ENCODE assay signal across 15 cellular contexts in genomic region chr20:37343994-37344355, GRCh38. TPM values are rescaled to one million over a fixed set of nuclear protein-coding genes. Genes with fewer than 3 reads are reported as not detected.
DNase-seq lines count a peak whose midpoint lies in the region; ATAC-seq and TF ChIP-seq lines count a peak whose summit lies in the region.
"Had no signal": no experiment of that assay in that cellular context is flagged by ENCODE, and none has a peak within 500 bp of the region (broad histone marks: within the 10 kb centered on the region; RNA-seq: fewer than 3 reads in every experiment).

No MANE protein-coding gene starts in this region.

- no peak overlapping the region for H3T11ph ChIP-seq in H9 (ENCODE audit: low read length)

- peaks cover 22% of the 10 kb centered on the region for H4K20me1 ChIP-seq in BLaER1
- H4K20me1 ChIP-seq in osteoblast (ENCODE audit: insufficient read depth, low read length), result peaks cover 18% of the 10 kb centered on the region
- H4K20me1 ChIP-seq in H9 (ENCODE audit: control insufficient read depth, insufficient read depth, insufficient read length), result no peaks in the 10 kb centered on the region

- H3K14ac ChIP-seq in H9 (ENCODE audit: insufficient read depth, low read length), result no peak overlapping the region

- H2BK15ac ChIP-seq in H9 (ENCODE audit: low read depth, low read length), result no peak overlapping the region

- no peak overlapping the region for H4K8ac ChIP-seq in H9 (replicated peaks; ENCODE audit: insufficient read length, low read depth, low read length)

- no peaks in the 10 kb centered on the region for H3K79me1 ChIP-seq in H9 (ENCODE audit: insufficient read depth, low read depth, low read length, poor library complexity, severe bottlenecking)

- H3K4ac ChIP-seq in H9 (ENCODE audit: low read depth, low read length), result no peak overlapping the region

- H3K4me1 ChIP-seq in BLaER1, result peaks cover 50% of the 10 kb centered on the region
- H3K4me1 ChIP-seq in duodenal mucosa (ENCODE audit: control insufficient read depth in 1 of 2, insufficient read depth in 2 of 2, low read length in 2 of 2), result peaks cover 49 to 51% of the 10 kb centered on the region in 2 donors
- H3K4me1 ChIP-seq in osteoblast (ENCODE audit: insufficient read depth, low read length), result peaks cover 8% of the 10 kb centered on the region
- H3K4me1 ChIP-seq in H9 (ENCODE audit: insufficient read depth, low read length), result no peaks in the 10 kb centered on the region

- H3K27ac Mint-ChIP-seq in IgD-negative memory B cell, result peak overlapping the region in 2 of 3 donors; percentile 62 to 68
- H3K27ac Mint-ChIP-seq in H9, result no peak overlapping the region
- H3K27ac Mint-ChIP-seq: activated CD4-positive, alpha-beta T cell treated with anti-CD3 and anti-CD28 coated beads for 36 hours had no signal

- TF ChIP-seq CTCF in osteoblast (IDR thresholded peaks at IDR 0.05; ENCODE audit: extremely low read depth, low read depth, low read length) (no peak), H9 (conservative IDR thresholded peaks at IDR 0.05) (no peak)

- H4K5ac ChIP-seq in H9 (ENCODE audit: insufficient read length, low read depth, low read length), result no peak overlapping the region

- no peak overlapping the region for H3K23ac ChIP-seq in H9 (ENCODE audit: insufficient read length, low read depth, low read length)

- H3K9me3 Mint-ChIP-seq in IgD-negative memory B cell, result no peaks in the 10 kb centered on the region
- no peaks in the 10 kb centered on the region; a peak in 1 of 5 replicates for H3K9me3 Mint-ChIP-seq in H9

- H3K56ac ChIP-seq in H9 (ENCODE audit: insufficient read length, low read depth, low read length), result no peak overlapping the region

- H3K4me1 Mint-ChIP-seq in IgD-negative memory B cell (peaks cover 11 to 12% (median 11%) of the 10 kb centered on the region in 3 donors), H9 (peaks cover 26 to 30% of the 10 kb centered on the region in 2 experiments)

- H2AK5ac ChIP-seq in H9 (ENCODE audit: insufficient read length, low read length), result no peak overlapping the region

- no peak overlapping the region for H2AFZ ChIP-seq in osteoblast (ENCODE audit: low read length)
- H2AFZ ChIP-seq in H9 (ENCODE audit: low read length), result no peak overlapping the region

- H3K36me3 Mint-ChIP-seq in IgD-negative memory B cell, result no peaks in the 10 kb centered on the region
- H3K36me3 Mint-ChIP-seq in H9 (ENCODE audit: insufficient read depth in 1 of 3, low read depth in 3 of 3), result peaks cover 0 to 9% (median 4%) of the 10 kb centered on the region in 3 experiments; a peak in 3 of 7 replicates

- H3K18ac ChIP-seq in H9 (ENCODE audit: insufficient read length, low read depth, low read length), result no peak overlapping the region

- H3K36me3 ChIP-seq in BLaER1 (no peaks in the 10 kb centered on the region), duodenal mucosa (ENCODE audit: control insufficient read depth in 1 of 2, insufficient read depth in 2 of 2, low read length in 2 of 2) (no peaks in the 10 kb centered on the region), osteoblast (ENCODE audit: insufficient read depth, low read length) (no peaks in the 10 kb centered on the region)
- H3K36me3 ChIP-seq: ascending aorta had no signal

- H2BK120ac ChIP-seq in H9 (ENCODE audit: low read depth, low read length, poor library complexity, severe bottlenecking), result no peak overlapping the region

- H3K9me3 ChIP-seq in BLaER1 (no peaks in the 10 kb centered on the region), duodenal mucosa (ENCODE audit: control insufficient read depth in 1 of 2, low read length in 2 of 2) (no peaks in the 10 kb centered on the region), osteoblast (ENCODE audit: low read depth, low read length) (no peaks in the 10 kb centered on the region), H9 (ENCODE audit: control insufficient read depth, low read depth, low read length) (no peaks in the 10 kb centered on the region)
- H3K9me3 ChIP-seq: ascending aorta, testis had no signal

- H3K27ac ChIP-seq in BLaER1, result no peak overlapping the region
- peak overlapping the region; percentile 76 for H3K27ac ChIP-seq in duodenal mucosa (ENCODE audit: low read depth, low read length)
- no peak overlapping the region for H3K27ac ChIP-seq in osteoblast (ENCODE audit: low read depth, low read length)
- H3K27ac ChIP-seq in H9 (ENCODE audit: insufficient read length, low read depth, low read length), result no peak overlapping the region
- H3K27ac ChIP-seq: ascending aorta, dorsolateral prefrontal cortex had no signal

- DNase-seq in osteoblast (ENCODE audit: insufficient read length, low spot score, missing footprints), result peak; percentile 83
- DNase-seq in COLO829 (ENCODE audit: low spot score), result no peak
- no peak for DNase-seq in H9
- DNase-seq in NCI-H524 treated with DMSO at 0.1 percent for 48 hours (lab: John Stamatoyannopoulos, UW), result no peak
- DNase-seq: activated CD4-positive, alpha-beta T cell treated with anti-CD3 and anti-CD28 coated beads for 36 hours; activated T-cell treated with anti-CD3 and anti-CD28 coated beads, Interleukin-2, amount 50 U/mL, for 48 hours; dorsolateral prefrontal cortex; EL; NCI-H1694 had no signal

- H4K91ac ChIP-seq in H9 (ENCODE audit: insufficient read length, low read depth, low read length), result no peak overlapping the region

- H3K23me2 ChIP-seq in H9 (ENCODE audit: insufficient read length, low read depth, low read length, poor library complexity, severe bottlenecking), result peaks cover 4% of the 10 kb centered on the region

- H3K79me2 ChIP-seq in osteoblast (ENCODE audit: insufficient read depth, low read length) (peaks cover 24% of the 10 kb centered on the region), H9 (ENCODE audit: insufficient read depth, low read length) (no peaks in the 10 kb centered on the region)

- no CpG with 5 or more reads among the region's 4 CpGs for WGBS in H9 (ENCODE audit: extremely low coverage, insufficient read length, low lambda C conversion rate)

- H3K4me2 ChIP-seq in BLaER1 (peak overlapping the region; percentile 45), osteoblast (ENCODE audit: insufficient read depth, low read length) (no peak overlapping the region), H9 (ENCODE audit: insufficient read depth, insufficient read length, low read length) (no peak overlapping the region)

- no peaks in the 10 kb centered on the region for H3K27me3 Mint-ChIP-seq in IgD-negative memory B cell
- H3K27me3 Mint-ChIP-seq in H9 (ENCODE audit: low read depth), result no peaks in the 10 kb centered on the region
- H3K27me3 Mint-ChIP-seq: activated CD4-positive, alpha-beta T cell treated with anti-CD3 and anti-CD28 coated beads for 36 hours had no signal

- no peaks in the 10 kb centered on the region for H3K27me3 ChIP-seq in BLaER1
- no peaks in the 10 kb centered on the region for H3K27me3 ChIP-seq in duodenal mucosa (ENCODE audit: control insufficient read depth in 1 of 2, insufficient read depth in 2 of 2, low read length in 2 of 2)
- H3K27me3 ChIP-seq in osteoblast (ENCODE audit: insufficient read depth, low read length), result no peaks in the 10 kb centered on the region
- no peaks in the 10 kb centered on the region for H3K27me3 ChIP-seq in H9 (ENCODE audit: insufficient read depth, low read length)
- H3K27me3 ChIP-seq: ascending aorta, testis had no signal

- H2BK20ac ChIP-seq in H9 (ENCODE audit: low read depth, low read length, poor library complexity, severe bottlenecking), result no peak overlapping the region

- no peak for ATAC-seq in HG02884 (IDR thresholded peaks at IDR 0.05; ENCODE audit: unreplicated experiment)
- ATAC-seq: activated CD4-positive, alpha-beta T cell treated with anti-CD3 and anti-CD28 coated beads for 36 hours had no signal

- H3K4me3 Mint-ChIP-seq in IgD-negative memory B cell, result peak overlapping the region in 3 of 4 donors; percentile 21 to 90 (median 21)
- H3K4me3 Mint-ChIP-seq in H9, result no peak overlapping the region
- H3K4me3 Mint-ChIP-seq: activated CD4-positive, alpha-beta T cell treated with anti-CD3 and anti-CD28 coated beads for 36 hours had no signal

- H3K9ac ChIP-seq in BLaER1 (no peak overlapping the region), duodenal mucosa (ENCODE audit: low read depth in 1 of 2, low read length in 2 of 2) (peak overlapping the region; percentile 3 to 64), H9 (ENCODE audit: extremely low read depth, insufficient read length, low read length) (no peak overlapping the region)

- H2BK12ac ChIP-seq in H9 (ENCODE audit: insufficient read length, low read depth, low read length), result no peak overlapping the region

- no peak overlapping the region for H2BK5ac ChIP-seq in H9 (ENCODE audit: insufficient read length, low read length)

- no peak overlapping the region for H3K4me3 ChIP-seq in BLaER1
- peak overlapping the region in 1 of 2 donors; percentile 74 for H3K4me3 ChIP-seq in duodenal mucosa (ENCODE audit: low read depth in 1 of 2, low read length in 2 of 2)
- H3K4me3 ChIP-seq in osteoblast (ENCODE audit: insufficient read depth, low read length), result no peak overlapping the region
- H3K4me3 ChIP-seq: ascending aorta, dorsolateral prefrontal cortex, testis had no signal

RNA-seq across cellular contexts. Expression of gene SRC, which starts 2.0 kb away (rescaled TPM):
- 2.3 TPM for polyA plus RNA-seq in IgD-negative memory B cell
- total RNA-seq in osteoblast, result 22.1 and 22.4 TPM in 2 replicates
- total RNA-seq in H9 (2021), result 37.5 and 44.5 TPM in 2 replicates

RNA-seq across cellular contexts. Expression of gene MANBAL, which starts 54.5 kb away (rescaled TPM):
- 27.7 TPM for polyA plus RNA-seq in IgD-negative memory B cell
- total RNA-seq in osteoblast (14.1 and 17.7 TPM in 2 replicates), H9 (2021) (40.3 and 40.7 TPM in 2 replicates)

Comparison
In these comparisons a context has a peak if more than half of its experiments do, and no peak if none do; other contexts are left out.
1. H3K9ac ChIP-seq: peak in duodenal mucosa (2 of 2); none in BLaER1 (single experiment) and H9 (single experiment).
2. H3K27ac Mint-ChIP-seq: peak in IgD-negative memory B cell (2 of 3); none in H9 (0 of 3).
3. H3K4me3 Mint-ChIP-seq: peak in IgD-negative memory B cell (3 of 4); none in H9 (0 of 2).